ENCODE assay signal across 20 cellular contexts in the genomic region with DNA sequence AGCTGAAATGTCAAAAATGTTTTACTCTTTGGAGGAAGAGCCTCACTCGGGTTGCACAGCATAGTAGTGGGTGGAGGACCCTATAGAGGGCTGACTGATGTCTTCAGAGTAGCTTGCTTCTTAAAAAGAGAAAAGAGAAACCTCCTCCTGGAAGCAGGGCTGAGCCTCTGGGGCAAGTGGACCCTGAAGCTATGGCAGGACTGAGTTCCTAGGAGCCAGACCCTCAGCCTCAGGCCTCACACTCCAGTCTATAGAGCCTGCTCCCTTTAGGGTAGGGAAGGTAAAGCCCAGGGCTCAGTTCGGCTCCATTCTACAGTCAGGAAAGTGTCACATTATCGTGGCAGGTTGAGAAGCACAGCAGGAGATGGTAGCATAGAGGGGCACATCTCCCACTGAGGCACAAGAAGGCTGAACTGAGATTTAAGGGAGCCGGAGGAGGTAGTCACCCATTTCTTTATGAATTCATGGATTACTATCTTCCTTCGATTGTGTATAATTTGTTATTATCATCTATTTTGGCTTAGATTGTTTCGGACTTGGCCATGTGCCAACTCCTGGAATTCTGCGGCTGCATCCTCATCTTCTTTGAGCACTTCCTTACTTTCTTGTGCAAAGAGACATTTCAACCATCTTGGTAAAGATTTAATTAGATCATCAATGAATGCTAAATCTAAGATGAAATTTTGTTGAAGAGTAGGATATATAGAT.
"Had no signal": no experiment of that assay in that cellular context is flagged by ENCODE, and none has a peak within 500 bp of the region (broad histone marks: within the 10 kb centered on the region; RNA-seq: fewer than 3 reads in every experiment).

No MANE protein-coding gene starts in this region.

- ATAC-seq: activated T-helper 17 cell treated with anti-CD3 and anti-CD28 coated beads, Interleukin-2, amount 50 U/mL, for 72 hours; effector memory CD8-positive, alpha-beta T cell; left colon; lower lobe of right lung; natural killer cell treated with Interleukin-12 subunit alpha and Interleukin-12 subunit beta and Interleukin-15 and Interleukin-18, amount 100 ng/mL, for 72 hours had no signal

- H3K27me3 ChIP-seq: cardiac muscle cell, right atrium auricular region, tibial nerve had no signal

- H3K27ac ChIP-seq: cardiac muscle cell, lower lobe of right lung, prostate gland, right atrium auricular region, skin epidermis, tibial nerve had no signal

- H3K9me3 ChIP-seq: lower lobe of right lung, prostate gland, right atrium auricular region, tibial nerve had no signal

- DNase-seq: activated CD4-positive, alpha-beta T cell treated with anti-CD3 and anti-CD28 coated beads, Interleukin-2, amount 50 U/mL, for 1 hour; activated CD4-positive, CD25-positive, alpha-beta regulatory T cell treated with anti-CD3 and anti-CD28 coated beads, Interleukin-2, amount 50 U/mL, for 72 hours; activated naive CD4-positive, alpha-beta T cell; activated naive CD8-positive, alpha-beta T cell treated with anti-CD3 and anti-CD28 coated beads, Interleukin-2, amount 10 ng/mL, durations not matched to agents 7 days and 5 days; activated T-cell treated with anti-CD3 and anti-CD28 coated beads for 4 hours; amygdala; dermis blood vessel endothelial cell; effector memory CD8-positive, alpha-beta T cell; foreskin fibroblast; hippocampal formation; left colon; lower lobe of right lung had no signal

- H3K4me3 ChIP-seq: cardiac muscle cell, lower lobe of right lung, prostate gland, right atrium auricular region, skin epidermis, tibial nerve had no signal

- H3K4me1 ChIP-seq: lower lobe of right lung, prostate gland, right atrium auricular region, tibial nerve had no signal

- H3K27ac Mint-ChIP-seq: activated naive CD8-positive, alpha-beta T cell treated with anti-CD3 and anti-CD28 coated beads, Interleukin-2, amount 10 ng/mL, durations not matched to agents 7 days and 5 days; activated T-helper 17 cell treated with anti-CD3 and anti-CD28 coated beads, Interleukin-2, amount 50 U/mL, for 72 hours; effector memory CD8-positive, alpha-beta T cell; natural killer cell treated with Interleukin-12 subunit alpha and Interleukin-12 subunit beta and Interleukin-15 and Interleukin-18, amount 100 ng/mL, for 72 hours; stimulated activated naive CD8-positive, alpha-beta T cell treated with anti-CD3 and anti-CD28 coated beads, Interleukin-15, Interleukin-2, amounts not matched to agents 100 ng/mL and 50 ng/mL, for 24 hours had no signal

- H3K9me3 Mint-ChIP-seq: activated naive CD8-positive, alpha-beta T cell treated with anti-CD3 and anti-CD28 coated beads, Interleukin-2, amount 10 ng/mL, durations not matched to agents 7 days and 5 days; activated T-helper 17 cell treated with anti-CD3 and anti-CD28 coated beads, Interleukin-2, amount 50 U/mL, for 72 hours; effector memory CD8-positive, alpha-beta T cell; natural killer cell treated with Interleukin-12 subunit alpha and Interleukin-12 subunit beta and Interleukin-15 and Interleukin-18, amount 100 ng/mL, for 72 hours; stimulated activated naive CD8-positive, alpha-beta T cell treated with anti-CD3 and anti-CD28 coated beads, Interleukin-15, Interleukin-2, amounts not matched to agents 100 ng/mL and 50 ng/mL, for 24 hours had no signal

- H3K4me1 Mint-ChIP-seq: activated naive CD8-positive, alpha-beta T cell treated with anti-CD3 and anti-CD28 coated beads, Interleukin-2, amount 10 ng/mL, durations not matched to agents 7 days and 5 days had no signal

- H3K36me3 ChIP-seq: cardiac muscle cell, lower lobe of right lung, prostate gland, right atrium auricular region, tibial nerve had no signal

- H3K36me3 Mint-ChIP-seq: activated naive CD8-positive, alpha-beta T cell treated with anti-CD3 and anti-CD28 coated beads, Interleukin-2, amount 10 ng/mL, durations not matched to agents 7 days and 5 days; natural killer cell treated with Interleukin-12 subunit alpha and Interleukin-12 subunit beta and Interleukin-15 and Interleukin-18, amount 100 ng/mL, for 72 hours had no signal

- H3K4me3 Mint-ChIP-seq: activated naive CD8-positive, alpha-beta T cell treated with anti-CD3 and anti-CD28 coated beads, Interleukin-2, amount 10 ng/mL, durations not matched to agents 7 days and 5 days; activated T-helper 17 cell treated with anti-CD3 and anti-CD28 coated beads, Interleukin-2, amount 50 U/mL, for 72 hours; effector memory CD8-positive, alpha-beta T cell; natural killer cell treated with Interleukin-12 subunit alpha and Interleukin-12 subunit beta and Interleukin-15 and Interleukin-18, amount 100 ng/mL, for 72 hours; stimulated activated naive CD8-positive, alpha-beta T cell treated with anti-CD3 and anti-CD28 coated beads, Interleukin-15, Interleukin-2, amounts not matched to agents 100 ng/mL and 50 ng/mL, for 24 hours had no signal
